Comparison of ENCODE assay signal across 8 cellular contexts in the genomic region with DNA sequence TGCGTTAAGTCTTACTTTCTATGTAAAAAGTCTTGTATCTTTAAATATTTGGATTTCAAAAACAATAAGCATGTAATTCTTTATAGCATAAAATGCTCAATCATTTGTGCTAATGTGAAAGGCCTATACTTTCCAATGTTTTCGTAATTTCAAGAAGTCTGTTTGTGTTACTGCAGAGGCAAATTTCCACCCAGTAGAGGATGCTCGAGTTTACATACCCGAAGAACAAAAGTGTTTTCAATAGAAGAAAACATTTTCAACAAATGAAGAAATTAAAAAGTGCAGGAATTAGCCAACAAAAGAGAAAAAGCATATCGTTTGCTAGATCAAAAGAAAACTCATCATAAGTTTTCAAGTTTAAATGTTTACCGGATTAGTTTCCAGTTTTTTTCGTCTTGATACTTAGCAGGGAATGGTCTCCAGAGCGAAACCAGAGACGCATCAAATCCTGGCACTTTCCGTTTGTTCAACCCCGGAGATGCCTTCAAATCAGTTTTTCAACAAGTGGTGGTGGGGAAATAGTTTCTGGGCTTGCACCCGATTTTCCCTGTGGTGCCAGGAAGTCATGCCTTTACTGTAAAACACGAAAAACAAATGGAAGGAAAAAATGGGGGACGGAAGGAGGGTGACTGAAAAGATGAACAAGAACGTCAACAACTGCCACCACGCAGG. TPM values are rescaled to one million over a fixed set of nuclear protein-coding genes. Genes with fewer than 3 reads are reported as not detected.
DNase-seq lines count a peak whose midpoint lies in the region; ATAC-seq and TF ChIP-seq lines count a peak whose summit lies in the region.

No MANE protein-coding gene starts in this region.

- intact Hi-C loops in mammary epithelial cell (cut with micrococcal nuclease): loop anchor here (2.0 kb wide), 1 partner anchor 25 kb away; no protein-coding TSS in a partner anchor

- dilution Hi-C loops in mammary epithelial cell (cut with HindIII; ENCODE audit: low sequenced_read_pairs): no loop called here

- in situ Hi-C loops in mammary epithelial cell (cut with MboI; ENCODE audit: low sequenced_read_pairs in 2 of 2): no loop called here

- H2AFZ ChIP-seq in DND-41 (ENCODE audit: low read depth, low read length) (peak overlapping the region; percentile 67), mammary epithelial cell (ENCODE audit: low read depth, low read length) (peak overlapping the region; percentile 80)

- peak overlapping the region; percentile 94 for H3K27ac ChIP-seq in DND-41 (ENCODE audit: low read length)
- H3K27ac ChIP-seq in KOPT-K1 (ENCODE audit: low read depth, low read length, poor library complexity, severe bottlenecking): peak overlapping the region; percentile 92
- peak overlapping the region; percentile 50 for H3K27ac ChIP-seq in mammary epithelial cell (ENCODE audit: insufficient read depth, low read depth, low read length)

- H3K9me3 ChIP-seq in DND-41 (ENCODE audit: insufficient read depth, low read length, severe bottlenecking) (no peaks in the 10 kb centered on the region), KOPT-K1 (ENCODE audit: insufficient read depth, low read length, poor library complexity, severe bottlenecking) (no peaks in the 10 kb centered on the region), mammary epithelial cell (replicated peaks; ENCODE audit: insufficient read depth, low read length) (no peaks in the 10 kb centered on the region)

- H3K4me2 ChIP-seq in DND-41 (ENCODE audit: insufficient read depth, low read length) (peak overlapping the region; percentile 93), mammary epithelial cell (ENCODE audit: insufficient read depth, low read depth, low read length) (peak overlapping the region; percentile 84)

- peaks cover 45% of the 10 kb centered on the region for H3K36me3 ChIP-seq in DND-41 (ENCODE audit: insufficient read depth, low read length)
- H3K36me3 ChIP-seq in KOPT-K1 (ENCODE audit: insufficient read depth, low read length): peaks cover 47% of the 10 kb centered on the region
- H3K36me3 ChIP-seq in mammary epithelial cell (ENCODE audit: insufficient read depth, low read length): peaks cover 10% of the 10 kb centered on the region

- no peaks in the 10 kb centered on the region for H3K27me3 ChIP-seq in DND-41 (ENCODE audit: insufficient read depth, low read length, poor library complexity)
- no peaks in the 10 kb centered on the region for H3K27me3 ChIP-seq in mammary epithelial cell (ENCODE audit: insufficient read depth, low read length)

- ATAC-seq in DND-41 (ENCODE audit: insufficient read depth, low read depth) (no peak), memory B cell (ENCODE audit: low read depth) (no peak), GM18861 (IDR thresholded peaks at IDR 0.05; ENCODE audit: unreplicated experiment) (no peak), GM18909 (IDR thresholded peaks at IDR 0.05; ENCODE audit: poor library complexity, unreplicated experiment) (no peak)

- no peak for DNase-seq in DND-41
- peak; percentile 11 for DNase-seq in mammary epithelial cell
- no peak for DNase-seq in memory B cell (ENCODE audit: low spot score in 2 of 2)
- peak; percentile 43 for DNase-seq in ureter (ENCODE audit: low spot score)
- no peak for DNase-seq in amniotic stem cell (lab: John Stamatoyannopoulos, UW)

- peak overlapping the region; percentile 86 to 90 for H3K4me3 ChIP-seq in DND-41 (ENCODE audit: low read depth in 1 of 2, low read length in 2 of 2)
- H3K4me3 ChIP-seq in mammary epithelial cell (replicated peaks in 1 of 3; ENCODE audit: insufficient read depth in 1 of 3, low read depth in 2 of 3, low read length in 3 of 3): peak overlapping the region; percentile 62 to 81 (median 75)

- H3K4me1 ChIP-seq in DND-41 (ENCODE audit: insufficient read depth, low read length): peaks cover 48% of the 10 kb centered on the region
- H3K4me1 ChIP-seq in mammary epithelial cell (ENCODE audit: insufficient read depth, low read length): peaks cover 16% of the 10 kb centered on the region

- peaks cover 28% of the 10 kb centered on the region for H3K4me1 Mint-ChIP-seq in memory B cell

- H4K20me1 ChIP-seq in DND-41 (ENCODE audit: insufficient read depth, low read length): peaks cover 43% of the 10 kb centered on the region
- no peaks in the 10 kb centered on the region for H4K20me1 ChIP-seq in mammary epithelial cell (ENCODE audit: insufficient read depth, low read length)

- H3K27me3 Mint-ChIP-seq in memory B cell: no peaks in the 10 kb centered on the region

- WGBS in mammary epithelial cell (ENCODE audit: low coverage, missing lambda C conversion rate): under 1% methylated on average over 16 of the region's 16 CpGs

- H3K79me2 ChIP-seq in DND-41 (ENCODE audit: insufficient read depth, low read length) (peaks cover 65% of the 10 kb centered on the region), mammary epithelial cell (ENCODE audit: insufficient read depth, low read length) (peaks cover 79% of the 10 kb centered on the region)

- TSS peak; percentile 25 for BruUV-seq in mammary epithelial cell (replicated peaks; lab: Mats Ljungman, UMichigan)

- peak overlapping the region; percentile 95 for H3K4me3 Mint-ChIP-seq in memory B cell

- H3K27ac Mint-ChIP-seq in memory B cell: peak overlapping the region; percentile 94

- CTCF ChIA-PET in mammary epithelial cell (lab: Charles Lee; ENCODE audit: low non-redundant PET): no interaction called here

- peaks cover 12% of the 10 kb centered on the region for H3K36me3 Mint-ChIP-seq in memory B cell

- TF ChIP-seq CTCF in DND-41 (IDR thresholded peaks at IDR 0.05; ENCODE audit: borderline replicate concordance, extremely low read depth, low read length, poor library complexity, severe bottlenecking): peak; percentile 26
- peak in 1 of 2 donors; percentile 32 for TF ChIP-seq CTCF in mammary epithelial cell (conservative IDR thresholded peaks at IDR 0.05 in 1 of 2, IDR thresholded peaks at IDR 0.05 in 1 of 2; ENCODE audit: extremely low read depth in 1 of 2, insufficient read depth in 1 of 2, low read depth in 1 of 2, low read length in 2 of 2)

- H3K9me3 Mint-ChIP-seq in memory B cell: no peaks in the 10 kb centered on the region

- peak overlapping the region; percentile 81 for H3K9ac ChIP-seq in DND-41 (ENCODE audit: low read depth, low read length)
- peak overlapping the region; percentile 96 for H3K9ac ChIP-seq in mammary epithelial cell (ENCODE audit: insufficient read depth, low read length)

RNA-seq across cellular contexts. Expression of a gene that starts 1.0 kb away (rescaled TPM):
- 10 to 100 TPM; 43.3 to 61.9 TPM for total RNA-seq in mammary epithelial cell
- polyA plus RNA-seq in mammary epithelial cell: 37.0 TPM
- polyA minus RNA-seq in mammary epithelial cell: 85.4 TPM
- total RNA-seq in ureter: 70.1 TPM

RNA-seq across cellular contexts. Expression of a gene that starts 1.3 kb away (rescaled TPM):
- total RNA-seq in mammary epithelial cell: 10 to 100 TPM; 18.6 to 20.3 TPM
- polyA plus RNA-seq in mammary epithelial cell: 3.3 TPM
- polyA minus RNA-seq in mammary epithelial cell: 18.3 TPM
- total RNA-seq in ureter: 25.7 TPM

Comparison
In these comparisons a context has a peak if more than half of its experiments do, and no peak if none do; other contexts are left out.
1. DNase-seq: peak in mammary epithelial cell (single experiment) and ureter (single experiment); none in DND-41 (single experiment), memory B cell (0 of 2) and amniotic stem cell (single experiment).
2. Peak in every context shown above with its lines, with median percentiles within 50 percentile points of each other: H3K27ac ChIP-seq.